Comparison of ENCODE assay signal across 9 cellular contexts in genomic region chr20:61886721-61887658, GRCh38.
DNase-seq lines count a peak whose midpoint lies in the region; ATAC-seq and TF ChIP-seq lines count a peak whose summit lies in the region.
"Had no signal": no experiment of that assay in that cellular context is flagged by ENCODE, and none has a peak within 500 bp of the region (broad histone marks: within the 10 kb centered on the region; RNA-seq: fewer than 3 reads in every experiment).

No MANE protein-coding gene starts in this region.

- H3K27ac ChIP-seq in right atrium auricular region = no peak overlapping the region
- no peak overlapping the region for H3K27ac ChIP-seq in smooth muscle cell (ENCODE audit: low read depth)

- no peak overlapping the region for H3K4me2 ChIP-seq in smooth muscle cell

- peaks cover 7% of the 10 kb centered on the region for H3K9me3 Mint-ChIP-seq in activated T-helper 17 cell treated with anti-CD3 and anti-CD28 coated beads, Interleukin-2, amount 50 U/mL, for 72 hours

- no peaks in the 10 kb centered on the region for H3F3A ChIP-seq in smooth muscle cell (ENCODE audit: low read depth)

- no peaks in the 10 kb centered on the region for H4K20me1 ChIP-seq in smooth muscle cell (ENCODE audit: low read depth)

- H3K4me1 Mint-ChIP-seq in activated T-helper 17 cell treated with anti-CD3 and anti-CD28 coated beads, Interleukin-2, amount 50 U/mL, for 72 hours = peaks cover 6% of the 10 kb centered on the region

- H3K36me3 Mint-ChIP-seq in activated T-helper 17 cell treated with anti-CD3 and anti-CD28 coated beads, Interleukin-2, amount 50 U/mL, for 72 hours (ENCODE audit: low read depth) = no peaks in the 10 kb centered on the region

- no peaks in the 10 kb centered on the region for H3K27me3 ChIP-seq in right atrium auricular region
- H3K27me3 ChIP-seq in smooth muscle cell (ENCODE audit: low read depth) = no peaks in the 10 kb centered on the region

- H3K36me3 ChIP-seq in right atrium auricular region (no peaks in the 10 kb centered on the region), smooth muscle cell (ENCODE audit: low read depth) (no peaks in the 10 kb centered on the region)

- no peak for DNase-seq in AG09319 (ENCODE audit: extremely low read depth, low read depth)
- peak; percentile 46 for DNase-seq in NCI-H2227 treated with DMSO at 0.1 percent for 48 hours (lab: John Stamatoyannopoulos, UW)
- DNase-seq in right atrium auricular region (ENCODE audit: low spot score) = no peak
- DNase-seq in smooth muscle cell (lab: John Stamatoyannopoulos, UW; ENCODE audit: unreplicated experiment) = no peak
- no peak for DNase-seq in dedifferentiated amniotic fluid mesenchymal stem cell (ENCODE audit: extremely low spot score)

- no peak overlapping the region for H3K9ac ChIP-seq in smooth muscle cell (ENCODE audit: low read depth)

- no peak overlapping the region for H2AFZ ChIP-seq in smooth muscle cell (ENCODE audit: low read depth)

- no peak overlapping the region for H3K4me3 Mint-ChIP-seq in activated T-helper 17 cell treated with anti-CD3 and anti-CD28 coated beads, Interleukin-2, amount 50 U/mL, for 72 hours
- H3K4me3 Mint-ChIP-seq: memory B cell had no signal

- H3K79me2 ChIP-seq in smooth muscle cell (ENCODE audit: low read depth) = no peaks in the 10 kb centered on the region

- WGBS in smooth muscle cell (ENCODE audit: low lambda C conversion rate) = 59% methylated on average over 21 of the region's 22 CpGs

- no peaks in the 10 kb centered on the region for H3K9me3 ChIP-seq in right atrium auricular region
- no peaks in the 10 kb centered on the region for H3K9me3 ChIP-seq in smooth muscle cell (replicated peaks; ENCODE audit: low read depth)

- H3K27ac Mint-ChIP-seq in activated T-helper 17 cell treated with anti-CD3 and anti-CD28 coated beads, Interleukin-2, amount 50 U/mL, for 72 hours = no peak overlapping the region
- H3K27ac Mint-ChIP-seq: memory B cell had no signal

- TF ChIP-seq CTCF in AG09319 (IDR thresholded peaks at IDR 0.05; ENCODE audit: low read depth, low read length) = peak; percentile 68
- TF ChIP-seq CTCF in GM12872 (IDR thresholded peaks at IDR 0.05; ENCODE audit: insufficient read depth, low read depth, low read length) = peak; percentile 69
- peak; percentile 41 to 73 for TF ChIP-seq CTCF in right atrium auricular region (IDR thresholded peaks at IDR 0.05)
- TF ChIP-seq CTCF in smooth muscle cell (IDR thresholded peaks at IDR 0.05; ENCODE audit: borderline replicate concordance, insufficient read depth, poor library complexity, severe bottlenecking) = peak; percentile 76

- H3K4me1 ChIP-seq in right atrium auricular region (no peaks in the 10 kb centered on the region), smooth muscle cell (ENCODE audit: low read depth) (no peaks in the 10 kb centered on the region)

- peak; percentile 42 for ATAC-seq in activated T-helper 17 cell treated with anti-CD3 and anti-CD28 coated beads, Interleukin-2, amount 50 U/mL, for 72 hours (replicated peaks)
- no peak for ATAC-seq in HG03457 (IDR thresholded peaks at IDR 0.05; ENCODE audit: unreplicated experiment)

- H3K27me3 Mint-ChIP-seq in activated T-helper 17 cell treated with anti-CD3 and anti-CD28 coated beads, Interleukin-2, amount 50 U/mL, for 72 hours = peaks cover 20% of the 10 kb centered on the region

- H3K4me3 ChIP-seq in right atrium auricular region (no peak overlapping the region), smooth muscle cell (no peak overlapping the region)
